ENCODE assay signal across 1 cellular context in the genomic region with DNA sequence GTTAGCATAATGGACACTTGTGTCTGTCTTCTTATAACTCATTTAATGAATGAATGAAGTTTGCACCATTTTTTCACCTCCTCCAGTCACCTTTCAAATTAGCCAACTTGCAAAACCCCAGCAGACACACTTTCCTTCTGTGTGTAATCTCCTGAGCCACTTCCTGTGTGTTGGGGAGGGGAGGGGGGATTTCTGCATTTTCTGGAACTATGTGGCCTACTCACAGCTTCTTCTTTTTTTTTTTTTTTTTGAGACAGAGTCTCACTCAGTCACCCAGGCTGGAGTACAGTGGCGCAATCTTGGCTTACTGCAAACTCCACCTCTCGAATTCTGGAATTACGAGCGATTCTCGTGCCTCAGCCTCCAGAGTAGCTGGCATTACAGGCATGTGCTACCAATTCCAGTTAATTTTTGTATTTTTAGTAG.
A peak's percentile ranks its signal among the peaks of the same experiment; 100 is the strongest.
TF ChIP-seq lines count a peak whose summit lies in the region.

No MANE protein-coding gene starts in this region.

TF ChIP-seq in K562, 482 proteins besides CTCF, POLR2A, EP300 and RAD21 (continued from another document):
- TF ChIP-seq, protein P1, sequence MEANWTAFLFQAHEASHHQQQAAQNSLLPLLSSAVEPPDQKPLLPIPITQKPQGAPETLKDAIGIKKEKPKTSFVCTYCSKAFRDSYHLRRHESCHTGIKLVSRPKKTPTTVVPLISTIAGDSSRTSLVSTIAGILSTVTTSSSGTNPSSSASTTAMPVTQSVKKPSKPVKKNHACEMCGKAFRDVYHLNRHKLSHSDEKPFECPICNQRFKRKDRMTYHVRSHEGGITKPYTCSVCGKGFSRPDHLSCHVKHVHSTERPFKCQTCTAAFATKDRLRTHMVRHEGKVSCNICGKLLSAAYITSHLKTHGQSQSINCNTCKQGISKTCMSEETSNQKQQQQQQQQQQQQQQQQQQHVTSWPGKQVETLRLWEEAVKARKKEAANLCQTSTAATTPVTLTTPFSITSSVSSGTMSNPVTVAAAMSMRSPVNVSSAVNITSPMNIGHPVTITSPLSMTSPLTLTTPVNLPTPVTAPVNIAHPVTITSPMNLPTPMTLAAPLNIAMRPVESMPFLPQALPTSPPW (CRISPR knock-in tag; IDR thresholded peaks at IDR 0.05) = peak; percentile 60; the same call in 1 of the 2 replicates
- TF ChIP-seq DDX20 (tag; IDR thresholded peaks at IDR 0.05; ENCODE audit: low read depth) (no peak), ZNF76 (CRISPR knock-in tag; IDR thresholded peaks at IDR 0.05; ENCODE audit: borderline replicate concordance) (no peak), NFIC (IDR thresholded peaks at IDR 0.05) (no peak), POLR2AphosphoS5 (IDR thresholded peaks at IDR 0.05; ENCODE audit: control insufficient read depth, insufficient read depth, low read depth, low read length) (no peak), ZNF253 (CRISPR knock-in tag; conservative IDR thresholded peaks at IDR 0.05) (no peak), ZNF3 (CRISPR knock-in tag; IDR thresholded peaks at IDR 0.05) (no peak), KAT7 (CRISPR knock-in tag; IDR thresholded peaks at IDR 0.05; ENCODE audit: borderline replicate concordance) (no peak), ATF7 (IDR thresholded peaks at IDR 0.05) (no peak), KDM1A (IDR thresholded peaks at IDR 0.05) (no peak), ZNF384 (IDR thresholded peaks at IDR 0.05; ENCODE audit: low read depth, low read length) (peak; percentile 21; the same call in 1 of the 2 replicates), GABPA (tag; conservative IDR thresholded peaks at IDR 0.05; ENCODE audit: low read depth) (peak; percentile 59), TCF3 (CRISPR knock-in tag; IDR thresholded peaks at IDR 0.05) (no peak), CEBPG (CRISPR knock-in tag; IDR thresholded peaks at IDR 0.05) (no peak), CEBPG (tag; conservative IDR thresholded peaks at IDR 0.05 in 1 of 2, IDR thresholded peaks at IDR 0.05 in 1 of 2) (peak in 1 of 2 experiments; percentile 17; a peak in 1 of 4 replicates), NFXL1 (CRISPR knock-in tag; IDR thresholded peaks at IDR 0.05) (no peak), HOXB6 (CRISPR knock-in tag; IDR thresholded peaks at IDR 0.05; ENCODE audit: borderline replicate concordance) (no peak)
- TF ChIP-seq, protein P2, sequence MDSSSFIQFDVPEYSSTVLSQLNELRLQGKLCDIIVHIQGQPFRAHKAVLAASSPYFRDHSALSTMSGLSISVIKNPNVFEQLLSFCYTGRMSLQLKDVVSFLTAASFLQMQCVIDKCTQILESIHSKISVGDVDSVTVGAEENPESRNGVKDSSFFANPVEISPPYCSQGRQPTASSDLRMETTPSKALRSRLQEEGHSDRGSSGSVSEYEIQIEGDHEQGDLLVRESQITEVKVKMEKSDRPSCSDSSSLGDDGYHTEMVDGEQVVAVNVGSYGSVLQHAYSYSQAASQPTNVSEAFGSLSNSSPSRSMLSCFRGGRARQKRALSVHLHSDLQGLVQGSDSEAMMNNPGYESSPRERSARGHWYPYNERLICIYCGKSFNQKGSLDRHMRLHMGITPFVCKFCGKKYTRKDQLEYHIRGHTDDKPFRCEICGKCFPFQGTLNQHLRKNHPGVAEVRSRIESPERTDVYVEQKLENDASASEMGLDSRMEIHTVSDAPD (CRISPR knock-in tag; IDR thresholded peaks at IDR 0.05) = no peak
- TF ChIP-seq, protein P3, sequence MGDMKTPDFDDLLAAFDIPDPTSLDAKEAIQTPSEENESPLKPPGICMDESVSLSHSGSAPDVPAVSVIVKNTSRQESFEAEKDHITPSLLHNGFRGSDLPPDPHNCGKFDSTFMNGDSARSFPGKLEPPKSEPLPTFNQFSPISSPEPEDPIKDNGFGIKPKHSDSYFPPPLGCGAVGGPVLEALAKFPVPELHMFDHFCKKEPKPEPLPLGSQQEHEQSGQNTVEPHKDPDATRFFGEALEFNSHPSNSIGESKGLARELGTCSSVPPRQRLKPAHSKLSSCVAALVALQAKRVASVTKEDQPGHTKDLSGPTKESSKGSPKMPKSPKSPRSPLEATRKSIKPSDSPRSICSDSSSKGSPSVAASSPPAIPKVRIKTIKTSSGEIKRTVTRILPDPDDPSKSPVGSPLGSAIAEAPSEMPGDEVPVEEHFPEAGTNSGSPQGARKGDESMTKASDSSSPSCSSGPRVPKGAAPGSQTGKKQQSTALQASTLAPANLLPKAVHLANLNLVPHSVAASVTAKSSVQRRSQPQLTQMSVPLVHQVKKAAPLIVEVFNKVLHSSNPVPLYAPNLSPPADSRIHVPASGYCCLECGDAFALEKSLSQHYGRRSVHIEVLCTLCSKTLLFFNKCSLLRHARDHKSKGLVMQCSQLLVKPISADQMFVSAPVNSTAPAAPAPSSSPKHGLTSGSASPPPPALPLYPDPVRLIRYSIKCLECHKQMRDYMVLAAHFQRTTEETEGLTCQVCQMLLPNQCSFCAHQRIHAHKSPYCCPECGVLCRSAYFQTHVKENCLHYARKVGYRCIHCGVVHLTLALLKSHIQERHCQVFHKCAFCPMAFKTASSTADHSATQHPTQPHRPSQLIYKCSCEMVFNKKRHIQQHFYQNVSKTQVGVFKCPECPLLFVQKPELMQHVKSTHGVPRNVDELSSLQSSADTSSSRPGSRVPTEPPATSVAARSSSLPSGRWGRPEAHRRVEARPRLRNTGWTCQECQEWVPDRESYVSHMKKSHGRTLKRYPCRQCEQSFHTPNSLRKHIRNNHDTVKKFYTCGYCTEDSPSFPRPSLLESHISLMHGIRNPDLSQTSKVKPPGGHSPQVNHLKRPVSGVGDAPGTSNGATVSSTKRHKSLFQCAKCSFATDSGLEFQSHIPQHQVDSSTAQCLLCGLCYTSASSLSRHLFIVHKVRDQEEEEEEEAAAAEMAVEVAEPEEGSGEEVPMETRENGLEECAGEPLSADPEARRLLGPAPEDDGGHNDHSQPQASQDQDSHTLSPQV (IDR thresholded peaks at IDR 0.05) = no peak
- TF ChIP-seq, protein P4, sequence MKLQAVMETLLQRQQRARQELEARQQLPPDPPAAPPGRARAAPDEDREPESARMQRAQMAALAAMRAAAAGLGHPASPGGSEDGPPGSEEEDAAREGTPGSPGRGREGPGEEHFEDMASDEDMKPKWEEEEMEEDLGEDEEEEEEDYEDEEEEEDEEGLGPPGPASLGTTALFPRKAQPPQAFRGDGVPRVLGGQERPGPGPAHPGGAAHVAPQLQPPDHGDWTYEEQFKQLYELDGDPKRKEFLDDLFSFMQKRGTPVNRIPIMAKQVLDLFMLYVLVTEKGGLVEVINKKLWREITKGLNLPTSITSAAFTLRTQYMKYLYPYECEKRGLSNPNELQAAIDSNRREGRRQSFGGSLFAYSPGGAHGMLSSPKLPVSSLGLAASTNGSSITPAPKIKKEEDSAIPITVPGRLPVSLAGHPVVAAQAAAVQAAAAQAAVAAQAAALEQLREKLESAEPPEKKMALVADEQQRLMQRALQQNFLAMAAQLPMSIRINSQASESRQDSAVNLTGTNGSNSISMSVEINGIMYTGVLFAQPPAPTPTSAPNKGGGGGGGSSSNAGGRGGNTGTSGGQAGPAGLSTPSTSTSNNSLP (IDR thresholded peaks at IDR 0.05; ENCODE audit: borderline replicate concordance, low read depth, low read length) = no peak
TF ChIP-seq in K562: peak in this region for 5.
